20 cellular contexts compared by ENCODE assay signal in the genomic region with DNA sequence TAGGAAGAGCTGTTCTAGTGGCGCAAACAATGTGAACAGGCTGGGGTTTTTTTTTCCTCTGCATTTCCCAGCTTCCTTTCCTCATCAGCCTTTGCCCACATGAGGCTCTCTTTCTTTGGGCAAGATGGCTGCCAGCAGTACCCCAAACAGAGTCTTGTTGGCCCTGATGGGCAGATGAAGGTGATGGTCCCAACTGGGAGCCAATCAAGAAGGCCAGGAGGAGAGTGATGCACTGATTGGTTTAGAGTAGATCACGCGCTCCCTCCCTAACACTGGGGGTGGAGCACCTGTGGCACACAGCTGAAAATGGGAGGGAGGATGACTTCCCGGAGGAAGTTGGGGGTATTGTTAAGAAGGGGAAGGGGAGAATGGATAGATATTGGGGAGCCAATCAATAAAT.
"Had no signal": no experiment of that assay in that cellular context is flagged by ENCODE, and none has a peak within 500 bp of the region (broad histone marks: within the 10 kb centered on the region; RNA-seq: fewer than 3 reads in every experiment).

No MANE protein-coding gene starts in this region.

- H3K27ac ChIP-seq: coronary artery, gastroesophageal sphincter, heart right ventricle, suprapubic skin, upper lobe of right lung, VCaP had no signal

- H3K4me1 ChIP-seq: gastroesophageal sphincter, upper lobe of right lung had no signal

- H3K4me3 Mint-ChIP-seq: activated naive CD4-positive, alpha-beta T cell treated with anti-CD3 and anti-CD28 coated beads, Interleukin-2, amount 10 ng/mL, durations not matched to agents 7 days and 5 days; central memory CD8-positive, alpha-beta T cell; natural killer cell treated with Interleukin-12 subunit alpha and Interleukin-12 subunit beta and Interleukin-15 and Interleukin-18, amount 100 ng/mL, for 72 hours; stimulated activated naive CD8-positive, alpha-beta T cell treated with anti-CD3 and anti-CD28 coated beads, Interleukin-15, Interleukin-2, amounts not matched to agents 100 ng/mL and 50 ng/mL, for 24 hours; T-helper 17 cell had no signal

- H3K4me3 ChIP-seq: coronary artery, gastroesophageal sphincter, heart right ventricle, suprapubic skin, upper lobe of right lung had no signal

- H3K9me3 ChIP-seq: gastroesophageal sphincter, suprapubic skin, upper lobe of right lung had no signal

- H3K9me3 Mint-ChIP-seq: activated naive CD4-positive, alpha-beta T cell treated with anti-CD3 and anti-CD28 coated beads, Interleukin-2, amount 10 ng/mL, durations not matched to agents 7 days and 5 days; natural killer cell treated with Interleukin-12 subunit alpha and Interleukin-12 subunit beta and Interleukin-15 and Interleukin-18, amount 100 ng/mL, for 72 hours had no signal

- H3K27ac Mint-ChIP-seq: activated naive CD4-positive, alpha-beta T cell treated with anti-CD3 and anti-CD28 coated beads, Interleukin-2, amount 10 ng/mL, durations not matched to agents 7 days and 5 days; natural killer cell treated with Interleukin-12 subunit alpha and Interleukin-12 subunit beta and Interleukin-15 and Interleukin-18, amount 100 ng/mL, for 72 hours; stimulated activated naive CD8-positive, alpha-beta T cell treated with anti-CD3 and anti-CD28 coated beads, Interleukin-15, Interleukin-2, amounts not matched to agents 100 ng/mL and 50 ng/mL, for 24 hours; T-helper 17 cell had no signal

- DNase-seq: activated CD4-positive, alpha-beta T cell treated with anti-CD3 and anti-CD28 coated beads for 1 hour; activated CD8-positive, alpha-beta memory T cell treated with anti-CD3 and anti-CD28 coated beads for 24 hours; activated CD8-positive, alpha-beta memory T cell treated with anti-CD3 and anti-CD28 coated beads, Interleukin-2, amount 50 U/mL, for 48 hours; activated effector memory CD4-positive, alpha-beta T cell treated with Interleukin-2 at 50 U/mL for 16 hours; activated naive CD4-positive, alpha-beta T cell treated with anti-CD3 and anti-CD28 coated beads, Interleukin-2, amount 10 ng/mL, durations not matched to agents 7 days and 5 days; activated T-cell treated with anti-CD3 and anti-CD28 coated beads, Interleukin-2, amount 50 U/mL, for 48 hours; aorta; heart right ventricle; mesenchymal stem cell; occipital lobe; stimulated activated CD4-positive, alpha-beta T cell treated with anti-CD3 and anti-CD28 coated beads, Interleukin-2, amount 100 ng/mL, for 24 hours; T-helper 17 cell; upper lobe of right lung had no signal

- H3K36me3 ChIP-seq: gastroesophageal sphincter, heart right ventricle, suprapubic skin, upper lobe of right lung had no signal

- H3K36me3 Mint-ChIP-seq: activated naive CD4-positive, alpha-beta T cell treated with anti-CD3 and anti-CD28 coated beads, Interleukin-2, amount 10 ng/mL, durations not matched to agents 7 days and 5 days; natural killer cell treated with Interleukin-12 subunit alpha and Interleukin-12 subunit beta and Interleukin-15 and Interleukin-18, amount 100 ng/mL, for 72 hours had no signal

- ATAC-seq: gastroesophageal sphincter; heart right ventricle; natural killer cell treated with Interleukin-12 subunit alpha and Interleukin-12 subunit beta and Interleukin-15 and Interleukin-18, amount 100 ng/mL, for 72 hours; T-helper 17 cell; upper lobe of right lung had no signal

- H3K4me1 Mint-ChIP-seq: activated naive CD4-positive, alpha-beta T cell treated with anti-CD3 and anti-CD28 coated beads, Interleukin-2, amount 10 ng/mL, durations not matched to agents 7 days and 5 days; central memory CD8-positive, alpha-beta T cell; T-helper 17 cell had no signal

- H3K27me3 ChIP-seq: gastroesophageal sphincter, suprapubic skin, upper lobe of right lung had no signal
